Comparison of ENCODE assay signal across 12 cellular contexts in genomic region chr6:19697744-19698290, GRCh38.
A peak's percentile ranks its signal among the peaks of the same experiment; 100 is the strongest.
DNase-seq lines count a peak whose midpoint lies in the region; ATAC-seq and TF ChIP-seq lines count a peak whose summit lies in the region.
"Had no signal": no experiment of that assay in that cellular context is flagged by ENCODE, and none has a peak within 500 bp of the region (broad histone marks: within the 10 kb centered on the region; RNA-seq: fewer than 3 reads in every experiment).

No MANE protein-coding gene starts in this region.

- no peaks in the 10 kb centered on the region for H3K27me3 Mint-ChIP-seq in activated naive CD4-positive, alpha-beta T cell treated with anti-CD3 and anti-CD28 coated beads, Interleukin-2, amount 10 ng/mL, durations not matched to agents 7 days and 5 days
- H3K27me3 Mint-ChIP-seq: CD8-positive, alpha-beta memory T cell had no signal

- POLR2A ChIA-PET in IMR-90 (lab: Charles Lee; ENCODE audit: unreplicated experiment) = no interaction called here

- no peak overlapping the region for H2AK9ac ChIP-seq in IMR-90 (replicated peaks; ENCODE audit: low read depth, low read length, poor library complexity)

- H2BK20ac ChIP-seq in IMR-90 (ENCODE audit: low read depth, low read length) = no peak overlapping the region

- H2AK5ac ChIP-seq in IMR-90 (ENCODE audit: low read depth, low read length) = no peak overlapping the region

- no peak overlapping the region for H3K27ac ChIP-seq in IMR-90 (ENCODE audit: insufficient read depth, low read length)
- H3K27ac ChIP-seq in testis = no peak overlapping the region

- no peak overlapping the region for H3K56ac ChIP-seq in IMR-90 (ENCODE audit: extremely low read depth, insufficient read depth, low read length)

- H3K23ac ChIP-seq in IMR-90 (ENCODE audit: low read depth, low read length) = no peak overlapping the region

- TF ChIP-seq CTCF in IMR-90 (conservative IDR thresholded peaks at IDR 0.05; ENCODE audit: low read depth, low read length) (no peak), astrocyte of the spinal cord (IDR thresholded peaks at IDR 0.05; ENCODE audit: low read depth, low read length) (no peak), testis (IDR thresholded peaks at IDR 0.05) (no peak)

- H3K36me3 ChIP-seq in IMR-90 (ENCODE audit: control insufficient read depth, insufficient read depth, low read length) (no peaks in the 10 kb centered on the region), testis (ENCODE audit: low read depth, missing control alignments) (no peaks in the 10 kb centered on the region)

- BruUV-seq in IMR-90 (replicated peaks; lab: Mats Ljungman, UMichigan) = no TSS peak

- no peak overlapping the region for H2BK120ac ChIP-seq in IMR-90 (ENCODE audit: low read depth, low read length)

- intact Hi-C loops in IMR-90 (cut with micrococcal nuclease) (no loop called here), testis (cut with DNase I; ENCODE audit: low total_unique reads) (no loop called here)

- CTCF ChIA-PET in IMR-90 (lab: Yijun Ruan, JAX) = no interaction called here
- CTCF ChIA-PET in activated naive CD4-positive, alpha-beta T cell treated with anti-CD3 and anti-CD28 coated beads, Interleukin-2, amount 10 ng/mL, durations not matched to agents 7 days and 5 days (lab: Charles Lee) = no interaction called here

- no peaks in the 10 kb centered on the region for H4K20me1 ChIP-seq in IMR-90 (ENCODE audit: insufficient read depth, low read length)

- no peaks in the 10 kb centered on the region for H3K79me1 ChIP-seq in IMR-90 (ENCODE audit: low read depth in 1 of 2, low read length in 2 of 2)

- H3K4me2 ChIP-seq in IMR-90 (ENCODE audit: low read depth, low read length) = no peak overlapping the region; the same call in 1 of the 2 replicates

- H3K9me3 ChIP-seq in IMR-90 (ENCODE audit: control insufficient read depth, insufficient read depth, low read length) (no peaks in the 10 kb centered on the region), testis (no peaks in the 10 kb centered on the region)

- no peak overlapping the region for H4K8ac ChIP-seq in IMR-90 (ENCODE audit: low read depth in 2 of 2, low read length in 2 of 2)

- H3K18ac ChIP-seq in IMR-90 (ENCODE audit: low read depth, low read length) = no peak overlapping the region

- no peak for TF ChIP-seq RAD21 in IMR-90 (IDR thresholded peaks at IDR 0.05; ENCODE audit: low read length)

- no peaks in the 10 kb centered on the region for H3K4me1 Mint-ChIP-seq in activated naive CD4-positive, alpha-beta T cell treated with anti-CD3 and anti-CD28 coated beads, Interleukin-2, amount 10 ng/mL, durations not matched to agents 7 days and 5 days
- H3K4me1 Mint-ChIP-seq: CD8-positive, alpha-beta memory T cell had no signal

- no peak overlapping the region for H2BK15ac ChIP-seq in IMR-90 (ENCODE audit: low read depth, low read length)

- H3K4me3 ChIP-seq in IMR-90 (ENCODE audit: insufficient read depth, low read depth, low read length) (no peak overlapping the region), astrocyte of the spinal cord (ENCODE audit: low read depth, low read length) (no peak overlapping the region), testis (no peak overlapping the region)

- WGBS in IMR-90 (ENCODE audit: extremely low coverage in 2 of 2, insufficient read length in 1 of 2), 2 experiments = 40% methylated on average over 1 of the region's 3 CpGs; no CpG with 5 or more reads in 1 of the 2 experiments
- WGBS in testis, 2 donors = 73 to 90% methylated on average over 2 to 3 of the region's 3 CpGs

- no peak overlapping the region for H2BK5ac ChIP-seq in IMR-90 (ENCODE audit: low read depth, low read length, poor library complexity, severe bottlenecking)

- dilution Hi-C loops in IMR-90 (cut with HindIII; ENCODE audit: low sequenced_read_pairs, unreplicated experiment) = no loop called here

- H3K4me3 Mint-ChIP-seq in activated naive CD4-positive, alpha-beta T cell treated with anti-CD3 and anti-CD28 coated beads, Interleukin-2, amount 10 ng/mL, durations not matched to agents 7 days and 5 days = no peak overlapping the region
- H3K4me3 Mint-ChIP-seq: activated T-helper 1 cell treated with anti-CD3 and anti-CD28 coated beads, Interleukin-12 subunit alpha, Interleukin-12 subunit beta, Interleukin-2, Interleukin-4 antibody, amounts not matched to agents 30 ng/mL and 10 ng/mL and 1 ng/mL, durations not matched to agents 14 hours and 24 hours and 36 hours; CD8-positive, alpha-beta memory T cell had no signal

- peaks cover 11% of the 10 kb centered on the region for H3K27me3 ChIP-seq in IMR-90 (ENCODE audit: control insufficient read depth, insufficient read depth, low read length)
- H3K27me3 ChIP-seq in testis = no peaks in the 10 kb centered on the region

- no peak overlapping the region for H3K27ac Mint-ChIP-seq in activated naive CD4-positive, alpha-beta T cell treated with anti-CD3 and anti-CD28 coated beads, Interleukin-2, amount 10 ng/mL, durations not matched to agents 7 days and 5 days
- H3K27ac Mint-ChIP-seq: activated T-helper 1 cell treated with anti-CD3 and anti-CD28 coated beads, Interleukin-12 subunit alpha, Interleukin-12 subunit beta, Interleukin-2, Interleukin-4 antibody, amounts not matched to agents 30 ng/mL and 10 ng/mL and 1 ng/mL, durations not matched to agents 14 hours and 24 hours and 36 hours; CD8-positive, alpha-beta memory T cell had no signal

- H3K4me1 ChIP-seq in IMR-90 (ENCODE audit: control insufficient read depth, insufficient read depth, low read length) (no peaks in the 10 kb centered on the region; the same call in 1 of the 2 replicates), testis (no peaks in the 10 kb centered on the region)

- H3K4ac ChIP-seq in IMR-90 (ENCODE audit: low read depth, low read length) = no peak overlapping the region

- no peaks in the 10 kb centered on the region for H3K9me1 ChIP-seq in IMR-90 (ENCODE audit: insufficient read depth, low read length)

- TF ChIP-seq POLR2A in IMR-90 (IDR thresholded peaks at IDR 0.05; ENCODE audit: low read depth, low read length) (no peak), testis (IDR thresholded peaks at IDR 0.05) (no peak)

- no peak overlapping the region for H2AFZ ChIP-seq in IMR-90 (replicated peaks; ENCODE audit: low read length, poor library complexity)

- ATAC-seq in IMR-90 (ENCODE audit: low read depth) = peak; percentile 63; the same call in 1 of the 2 replicates
- no peak for ATAC-seq in HG02678 (IDR thresholded peaks at IDR 0.05; ENCODE audit: unreplicated experiment)
- ATAC-seq in HG02885 (IDR thresholded peaks at IDR 0.05; ENCODE audit: poor library complexity, unreplicated experiment) = no peak

- H3K9me3 Mint-ChIP-seq in activated naive CD4-positive, alpha-beta T cell treated with anti-CD3 and anti-CD28 coated beads, Interleukin-2, amount 10 ng/mL, durations not matched to agents 7 days and 5 days = peaks cover 8% of the 10 kb centered on the region
- H3K9me3 Mint-ChIP-seq: activated T-helper 1 cell treated with anti-CD3 and anti-CD28 coated beads, Interleukin-12 subunit alpha, Interleukin-12 subunit beta, Interleukin-2, Interleukin-4 antibody, amounts not matched to agents 30 ng/mL and 10 ng/mL and 1 ng/mL, durations not matched to agents 14 hours and 24 hours and 36 hours had no signal

- in situ Hi-C loops in IMR-90 (cut with MboI; ENCODE audit: low sequenced_read_pairs) (no loop called here), astrocyte of the spinal cord (cut with HindIII; ENCODE audit: low sequenced_read_pairs) (no loop called here)

- no peak overlapping the region for H3K14ac ChIP-seq in IMR-90 (replicated peaks; ENCODE audit: low read depth, low read length)

- H3K9ac ChIP-seq in IMR-90 (ENCODE audit: low read depth, low read length) = no peak overlapping the region

- H4K91ac ChIP-seq in IMR-90 (ENCODE audit: insufficient read depth, low read depth, low read length) = no peak overlapping the region

- DNase-seq in DMS 273 (lab: John Stamatoyannopoulos, UW; ENCODE audit: unreplicated experiment) (peak; percentile 77), IMR-90 (peak; percentile 81), astrocyte of the spinal cord (ENCODE audit: low read depth, low spot score) (peak; percentile 65), kidney tubule cell (ENCODE audit: low spot score) (peak; percentile 85), testis (no peak)
- DNase-seq in activated naive CD4-positive, alpha-beta T cell treated with anti-CD3 and anti-CD28 coated beads, Interleukin-2, amount 10 ng/mL, durations not matched to agents 7 days and 5 days = no peak
- DNase-seq: CD8-positive, alpha-beta memory T cell; NCI-H146; NCI-H69 had no signal

- H4K5ac ChIP-seq in IMR-90 (ENCODE audit: low read depth, low read length) = no peak overlapping the region

- H3K36me3 Mint-ChIP-seq in activated naive CD4-positive, alpha-beta T cell treated with anti-CD3 and anti-CD28 coated beads, Interleukin-2, amount 10 ng/mL, durations not matched to agents 7 days and 5 days = no peaks in the 10 kb centered on the region
- H3K36me3 Mint-ChIP-seq: CD8-positive, alpha-beta memory T cell had no signal

TF ChIP-seq in IMR-90, 13 proteins besides CTCF, POLR2A, EP300 and RAD21:
- TF ChIP-seq MAFK (IDR thresholded peaks at IDR 0.05; ENCODE audit: low read depth, low read length) (peak; percentile 97), FOS (IDR thresholded peaks at IDR 0.05; ENCODE audit: low read depth, low read length) (peak; percentile 45; the same call in 1 of the 2 replicates), RCOR1 (IDR thresholded peaks at IDR 0.05; ENCODE audit: insufficient replicate concordance, low read length) (no peak), BHLHE40 (IDR thresholded peaks at IDR 0.05; ENCODE audit: low read depth, low read length) (peak; percentile 27; the same call in 1 of the 2 replicates), MXI1 (IDR thresholded peaks at IDR 0.05; ENCODE audit: borderline replicate concordance, low read depth, low read length) (no peak), MAZ (IDR thresholded peaks at IDR 0.05; ENCODE audit: borderline replicate concordance, low read depth, low read length) (no peak), CEBPB (IDR thresholded peaks at IDR 0.05; ENCODE audit: low read depth, low read length) (0 out of 2 replicates have a peak, but pooled peaks have one; percentile 27)

Comparison
In these comparisons a context has a peak if more than half of its experiments do, and no peak if none do; other contexts are left out.
1. DNase-seq: peak in DMS 273 (single experiment), IMR-90 (single experiment), astrocyte of the spinal cord (single experiment) and kidney tubule cell (single experiment); none in activated naive CD4-positive, alpha-beta T cell treated with anti-CD3 and anti-CD28 coated beads, Interleukin-2, amount 10 ng/mL, durations not matched to agents 7 days and 5 days (single experiment) and testis (single experiment).